9 cellular contexts compared by ENCODE assay signal in genomic region chr11:101860694-101861371, GRCh38. TPM values are rescaled to one million over a fixed set of nuclear protein-coding genes. Genes with fewer than 3 reads are reported as not detected.
A peak's percentile ranks its signal among the peaks of the same experiment; 100 is the strongest.
DNase-seq lines count a peak whose midpoint lies in the region; ATAC-seq and TF ChIP-seq lines count a peak whose summit lies in the region.
"Had no signal": no experiment of that assay in that cellular context is flagged by ENCODE, and none has a peak within 500 bp of the region (broad histone marks: within the 10 kb centered on the region; RNA-seq: fewer than 3 reads in every experiment).

No MANE protein-coding gene starts in this region.

- intact Hi-C loops in PC-9 (cut with micrococcal nuclease; ENCODE audit: unreplicated experiment), result loop anchor here (1.0 to 5.0 kb wide), 6 partner anchors 146 to 805 kb away; partner anchors contain the start of gene YAP1
- intact Hi-C loops in body of pancreas (cut with DNase I), result loop anchor here (10.0 kb wide), 1 partner anchor 154 kb away; no protein-coding TSS in a partner anchor
- intact Hi-C loops in spleen (cut with DNase I; ENCODE audit: low total_unique reads), result no loop called here

- ATAC-seq in GM21390 (IDR thresholded peaks at IDR 0.05; ENCODE audit: unreplicated experiment), result peak; percentile 86
- ATAC-seq in HG03571 (IDR thresholded peaks at IDR 0.05; ENCODE audit: unreplicated experiment), result peak; percentile 83
- peak; percentile 82 for ATAC-seq in body of pancreas

- BruUV-seq in PC-9 (replicated peaks; lab: Mats Ljungman, UMichigan), result no TSS peak

- no peak overlapping the region for H3K27ac ChIP-seq in PC-9
- H3K27ac ChIP-seq in body of pancreas, result no peak overlapping the region
- H3K27ac ChIP-seq in spleen, result no peak overlapping the region

- POLR2A ChIA-PET in PC-9 (lab: Charles Lee; ENCODE audit: unreplicated experiment), result interaction anchor here (0.7 kb wide), 1 partner anchor 192 kb away, joined by 5 read pairs; no protein-coding TSS in a partner anchor

- CTCF ChIA-PET in PC-9 (lab: Charles Lee), result interaction anchor here (0.5 to 2.4 kb wide), 9 partner anchors 13 to 753 kb away, joined by 3 to 20 read pairs (median 4); no protein-coding TSS in a partner anchor

- TF ChIP-seq POLR2A in body of pancreas (IDR thresholded peaks at IDR 0.05) (no peak), spleen (IDR thresholded peaks at IDR 0.05) (no peak)

- 17 to 20% methylated on average over 9 of the region's 9 CpGs for whole genome bisulfite sequencing in body of pancreas, 2 donors
- WGBS in spleen, 5 donors, result 25 to 46% (median 34%) methylated on average over 9 of the region's 9 CpGs

- peaks cover 10% of the 10 kb centered on the region for H3F3A ChIP-seq in PC-9 (ENCODE audit: insufficient read depth, low read depth)

- no peaks in the 10 kb centered on the region for H4K20me1 ChIP-seq in PC-9 (ENCODE audit: insufficient read depth)

- H3K9me2 ChIP-seq in PC-9 (ENCODE audit: insufficient read depth), result no peaks in the 10 kb centered on the region

- TF ChIP-seq CTCF in PC-9 (conservative IDR thresholded peaks at IDR 0.05) (peak; percentile 89), body of pancreas (IDR thresholded peaks at IDR 0.05) (peak; percentile 49 to 76 (median 66)), spleen (IDR thresholded peaks at IDR 0.05 in 8 of 11, conservative IDR thresholded peaks at IDR 0.05 in 3 of 11) (peak; percentile 15 to 81 (median 66))

- H3K36me3 ChIP-seq in PC-9 (ENCODE audit: low read depth) (no peaks in the 10 kb centered on the region), body of pancreas (replicated peaks in 1 of 2; ENCODE audit: insufficient read depth in 1 of 2, low read depth in 2 of 2) (no peaks in the 10 kb centered on the region), spleen (no peaks in the 10 kb centered on the region)

- no peak overlapping the region for H3K4me3 ChIP-seq in PC-9
- no peak overlapping the region for H3K4me3 ChIP-seq in body of pancreas
- no peak overlapping the region for H3K4me3 ChIP-seq in spleen

- DNase-seq in NCI-H1436 (lab: John Stamatoyannopoulos, UW) (peak; percentile 54), NCI-H1436 treated with DMSO at 0.1 percent for 48 hours (lab: John Stamatoyannopoulos, UW) (no peak), PC-9 (peak; percentile 30 to 68), body of pancreas (peak; percentile 33 to 43 (median 40)), iPS-NIHi11 (ENCODE audit: low spot score) (peak; percentile 75), spleen (no peak)

- no peak overlapping the region for H2AFZ ChIP-seq in PC-9

- peaks cover 20% of the 10 kb centered on the region for H3K4me1 ChIP-seq in PC-9 (replicated peaks; ENCODE audit: insufficient read depth)
- no peaks in the 10 kb centered on the region for H3K4me1 ChIP-seq in body of pancreas
- peaks cover 0 to 4% (median 0%) of the 10 kb centered on the region in 6 donors for H3K4me1 ChIP-seq in spleen

- H3K9me3 ChIP-seq in PC-9 (ENCODE audit: insufficient read depth, low read depth) (peaks cover 15% of the 10 kb centered on the region), body of pancreas (no peaks in the 10 kb centered on the region), spleen (peaks cover 0 to 4% (median 0%) of the 10 kb centered on the region in 8 donors)

- no peaks in the 10 kb centered on the region for H3K79me2 ChIP-seq in PC-9 (ENCODE audit: low read depth)

- H3K4me2 ChIP-seq in PC-9, result no peak overlapping the region

- no peaks in the 10 kb centered on the region for H3K27me3 ChIP-seq in PC-9 (ENCODE audit: insufficient read depth, low read depth)
- no peaks in the 10 kb centered on the region for H3K27me3 ChIP-seq in body of pancreas
- H3K27me3 ChIP-seq in spleen (replicated peaks in 1 of 7), result no peaks in the 10 kb centered on the region

RNA-seq across cellular contexts. Expression of gene CEP126, which starts 54.0 kb away (rescaled TPM):
- 3.7 and 6.0 TPM in 2 replicates for total RNA-seq in PC-9 (2021)
- 1 to 10 TPM; 2.6 to 4.0 TPM for total RNA-seq in body of pancreas
- 1 to 10 TPM; 2.0 to 4.4 (median 2.7) TPM for total RNA-seq in spleen
- polyA plus RNA-seq in spleen, result 1 to 10 TPM in 2 of 3 donors, under 1 TPM in 1; 0.76 to 3.7 (median 2.2) TPM

RNA-seq across cellular contexts. Expression of gene ANGPTL5, which starts 55.5 kb away (rescaled TPM):
- total RNA-seq in PC-9 (2021) (not detected in 2 replicates), body of pancreas (not detected), spleen (not detected)
- not detected for polyA plus RNA-seq in spleen
- total RNA-seq: urinary bladder had no signal

Comparison
In these comparisons a context has a peak if more than half of its experiments do, and no peak if none do; other contexts are left out.
1. DNase-seq: peak in NCI-H1436 (single experiment), PC-9 (2 of 2), body of pancreas (4 of 4) and iPS-NIHi11 (single experiment); none in NCI-H1436 treated with DMSO at 0.1 percent for 48 hours (single experiment) and spleen (single experiment).
2. Peak in every context shown above with its lines, with median percentiles within 50 percentile points of each other: ATAC-seq and CTCF ChIP-seq.